ENCODE assay signal across 8 cellular contexts in the genomic region with DNA sequence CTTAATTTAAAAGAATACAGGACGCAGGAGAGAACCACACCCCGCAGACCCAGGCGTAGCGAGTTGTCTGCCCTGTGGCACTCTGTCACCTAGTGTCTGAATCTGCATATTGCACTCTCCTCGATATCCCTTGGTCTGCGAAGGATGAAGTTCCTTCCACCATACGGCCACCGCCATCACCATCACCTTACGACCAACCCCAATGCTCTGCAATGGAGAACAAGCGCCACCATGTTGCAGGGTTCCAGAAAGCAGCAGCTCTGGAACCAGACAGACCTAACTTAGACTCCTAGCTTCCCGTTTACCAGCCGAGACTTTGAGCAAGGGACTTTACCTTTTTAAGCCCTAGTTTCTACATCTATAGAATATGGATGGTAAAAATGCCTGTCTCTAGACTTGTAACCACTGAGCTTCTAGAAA.
DNase-seq lines count a peak whose midpoint lies in the region; ATAC-seq and TF ChIP-seq lines count a peak whose summit lies in the region.

No MANE protein-coding gene starts in this region.

- no peak overlapping the region for H3K27ac ChIP-seq in gastrocnemius medialis

- no peak overlapping the region for H3K27ac Mint-ChIP-seq in activated naive CD8-positive, alpha-beta T cell treated with anti-CD3 and anti-CD28 coated beads, Interleukin-2, amount 10 ng/mL, durations not matched to agents 7 days and 5 days

- H3K9me3 ChIP-seq in gastrocnemius medialis = no peaks in the 10 kb centered on the region

- no peak for TF ChIP-seq POLR2A in gastrocnemius medialis (IDR thresholded peaks at IDR 0.05)

- POLR2A ChIA-PET in activated naive CD8-positive, alpha-beta T cell treated with anti-CD3 and anti-CD28 coated beads, Interleukin-2, amount 10 ng/mL, durations not matched to agents 7 days and 5 days (lab: Charles Lee) = no interaction called here

- peak; percentile 95 for ATAC-seq in GM18517 (IDR thresholded peaks at IDR 0.05; ENCODE audit: unreplicated experiment)
- peak; percentile 75 for ATAC-seq in HG03432 (IDR thresholded peaks at IDR 0.05; ENCODE audit: unreplicated experiment)
- ATAC-seq in activated naive CD8-positive, alpha-beta T cell treated with anti-CD3 and anti-CD28 coated beads, Interleukin-2, amount 10 ng/mL, durations not matched to agents 7 days and 5 days (ENCODE audit: low read depth) = peak; percentile 96
- ATAC-seq in gastrocnemius medialis = peak; percentile 92 to 99
- no peak for ATAC-seq in HG02642 (IDR thresholded peaks at IDR 0.05; ENCODE audit: poor library complexity, unreplicated experiment)

- H3K36me3 Mint-ChIP-seq in activated naive CD8-positive, alpha-beta T cell treated with anti-CD3 and anti-CD28 coated beads, Interleukin-2, amount 10 ng/mL, durations not matched to agents 7 days and 5 days = no peaks in the 10 kb centered on the region

- DNase-seq in AG10803 (ENCODE audit: low read depth) (peak; percentile 82), NOMO-1 (lab: John Stamatoyannopoulos, UW; ENCODE audit: unreplicated experiment in 2 of 2) (peak; percentile 71 to 80), hepatic stellate cell (ENCODE audit: low spot score) (peak; percentile 49), gastrocnemius medialis (peak; percentile 56 to 66)
- peak; percentile 44 for DNase-seq in activated naive CD8-positive, alpha-beta T cell treated with anti-CD3 and anti-CD28 coated beads, Interleukin-2, amount 10 ng/mL, durations not matched to agents 7 days and 5 days

- intact Hi-C loops in gastrocnemius medialis (cut with DNase I; ENCODE audit: low total_unique reads) = loop anchor here (1.0 to 5.0 kb wide), 2 partner anchors 151 to 377 kb away; no protein-coding TSS in a partner anchor

- in situ Hi-C loops in gastrocnemius medialis (cut with MboI; ENCODE audit: low sequenced_read_pairs in 4 of 4) = loop anchor here in 2 of 4 donors (5.0 kb wide), 2 partner anchors 147 to 152 kb away; no protein-coding TSS in a partner anchor

- no peaks in the 10 kb centered on the region for H3K9me3 Mint-ChIP-seq in activated naive CD8-positive, alpha-beta T cell treated with anti-CD3 and anti-CD28 coated beads, Interleukin-2, amount 10 ng/mL, durations not matched to agents 7 days and 5 days

- H3K36me3 ChIP-seq in gastrocnemius medialis = no peaks in the 10 kb centered on the region

- H3K27me3 ChIP-seq in gastrocnemius medialis = no peaks in the 10 kb centered on the region

- peaks cover 0 to 3% of the 10 kb centered on the region in 2 donors for H3K4me1 ChIP-seq in gastrocnemius medialis

- TF ChIP-seq CTCF in AG10803 (conservative IDR thresholded peaks at IDR 0.05; ENCODE audit: low read length) = peak; percentile 97
- TF ChIP-seq CTCF in gastrocnemius medialis (IDR thresholded peaks at IDR 0.05 in 4 of 5, conservative IDR thresholded peaks at IDR 0.05 in 1 of 5) = peak; percentile 90 to 96 (median 93)

- H3K4me3 ChIP-seq in AG10803 (ENCODE audit: low read length) = peak overlapping the region; percentile 31; the same call in 1 of the 2 replicates
- H3K4me3 ChIP-seq in gastrocnemius medialis = peak overlapping the region in 3 of 4 donors; percentile 25 to 41 (median 33)

- H3K27me3 Mint-ChIP-seq in activated naive CD8-positive, alpha-beta T cell treated with anti-CD3 and anti-CD28 coated beads, Interleukin-2, amount 10 ng/mL, durations not matched to agents 7 days and 5 days = peaks cover 19% of the 10 kb centered on the region

- H3K4me1 Mint-ChIP-seq in activated naive CD8-positive, alpha-beta T cell treated with anti-CD3 and anti-CD28 coated beads, Interleukin-2, amount 10 ng/mL, durations not matched to agents 7 days and 5 days = peaks cover 18% of the 10 kb centered on the region

- peak overlapping the region; percentile 42 for H3K4me3 Mint-ChIP-seq in activated naive CD8-positive, alpha-beta T cell treated with anti-CD3 and anti-CD28 coated beads, Interleukin-2, amount 10 ng/mL, durations not matched to agents 7 days and 5 days
